Comparison of ENCODE assay signal across 35 cellular contexts in the genomic region with DNA sequence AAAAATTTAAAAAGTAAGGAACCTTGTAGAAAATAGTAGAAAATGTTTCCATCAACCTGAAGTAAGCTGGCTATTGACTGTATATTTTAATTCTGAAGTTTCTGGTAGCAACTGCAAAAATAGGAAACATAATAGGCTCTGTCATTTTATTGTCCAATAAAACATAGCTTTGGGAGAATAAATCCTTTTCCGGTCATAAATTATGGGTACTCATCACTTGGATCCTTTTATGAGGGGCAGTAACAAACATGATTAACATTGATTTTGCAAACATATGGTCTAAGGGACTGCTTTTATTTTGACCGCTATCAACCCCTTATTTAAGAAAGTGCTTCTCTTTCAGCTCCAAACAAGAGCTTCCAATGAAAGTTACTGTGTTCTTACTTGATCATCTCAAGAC.
"Had no signal": no experiment of that assay in that cellular context is flagged by ENCODE, and none has a peak within 500 bp of the region (broad histone marks: within the 10 kb centered on the region; RNA-seq: fewer than 3 reads in every experiment).

No MANE protein-coding gene starts in this region.

- H3K4me3 Mint-ChIP-seq: activated B cell treated with CpG ODN at 0.5 μM for 24 hours; activated CD4-positive, alpha-beta memory T cell treated with anti-CD3 and anti-CD28 coated beads, Interleukin-2, amount 10 ng/mL, durations not matched to agents 7 days and 5 days; activated CD4-positive, alpha-beta T cell treated with anti-CD3 and anti-CD28 coated beads, Interleukin-2, amount 10 ng/mL, durations not matched to agents 7 days and 5 days; activated CD8-positive, alpha-beta memory T cell treated with anti-CD3 and anti-CD28 coated beads, Interleukin-2, amount 10 ng/mL, durations not matched to agents 7 days and 5 days; activated CD8-positive, alpha-beta T cell treated with anti-CD3 and anti-CD28 coated beads, Interleukin-2, amount 10 ng/mL, durations not matched to agents 7 days and 5 days; activated naive CD4-positive, alpha-beta T cell treated with anti-CD3 and anti-CD28 coated beads, Interleukin-2, amount 10 ng/mL, durations not matched to agents 7 days and 5 days; activated naive CD4-positive, alpha-beta T cell treated with anti-CD3 and anti-CD28 coated beads, Interleukin-2, amount 50 U/mL, for 24 hours; activated naive CD8-positive, alpha-beta T cell; activated naive CD8-positive, alpha-beta T cell treated with anti-CD3 and anti-CD28 coated beads, Interleukin-2, amount 10 ng/mL, durations not matched to agents 7 days and 5 days; activated naive CD8-positive, alpha-beta T cell treated with anti-CD3 and anti-CD28 coated beads, Interleukin-2, amount 50 U/mL, for 24 hours; activated T-cell treated with anti-CD3 and anti-CD28 coated beads, Interleukin-2, amount 50 U/mL, for 24 hours; brain; central memory CD8-positive, alpha-beta T cell; T-helper 1 cell treated with Interleukin-12 subunit alpha and Interleukin-12 subunit beta and Interleukin-4 antibody, amounts not matched to agents 30 μg/mL and 1 μg/mL, for 36 hours; T-helper 2 cell treated with Interferon-gamma antibody and Interleukin-4, amounts not matched to agents 5 μg/mL and 100 μg/mL, for 36 hours had no signal

- H3K27ac ChIP-seq: ascending aorta, cardiac muscle cell, VCaP had no signal

- H3K27me3 ChIP-seq: ascending aorta, cardiac muscle cell had no signal

- H3K36me3 Mint-ChIP-seq: activated CD8-positive, alpha-beta memory T cell treated with anti-CD3 and anti-CD28 coated beads, Interleukin-2, amount 10 ng/mL, durations not matched to agents 7 days and 5 days; activated naive CD4-positive, alpha-beta T cell treated with anti-CD3 and anti-CD28 coated beads, Interleukin-2, amount 10 ng/mL, durations not matched to agents 7 days and 5 days; activated naive CD4-positive, alpha-beta T cell treated with anti-CD3 and anti-CD28 coated beads, Interleukin-2, amount 50 U/mL, for 24 hours; activated naive CD8-positive, alpha-beta T cell; activated naive CD8-positive, alpha-beta T cell treated with anti-CD3 and anti-CD28 coated beads, Interleukin-2, amount 10 ng/mL, durations not matched to agents 7 days and 5 days; brain had no signal

- H3K36me3 ChIP-seq: ascending aorta, cardiac muscle cell had no signal

- H3K4me1 ChIP-seq: ascending aorta had no signal

- DNase-seq: activated B cell treated with CpG ODN at 0.5 μM for 24 hours; activated CD4-positive, alpha-beta memory T cell treated with anti-CD3 and anti-CD28 coated beads, Interleukin-2, amount 10 ng/mL, durations not matched to agents 7 days and 5 days; activated CD4-positive, alpha-beta T cell treated with anti-CD3 and anti-CD28 coated beads for 4 hours; activated CD4-positive, alpha-beta T cell treated with anti-CD3 and anti-CD28 coated beads, Interleukin-2, amount 10 ng/mL, durations not matched to agents 7 days and 5 days; activated CD4-positive, alpha-beta T cell treated with anti-CD3 and anti-CD28 coated beads, Interleukin-2, amount 50 U/mL, for 48 hours; activated CD4-positive, CD25-positive, alpha-beta regulatory T cell treated with anti-CD3 and anti-CD28 coated beads, Interleukin-2, amount 50 U/mL, for 72 hours; activated CD8-positive, alpha-beta memory T cell treated with anti-CD3 and anti-CD28 coated beads for 24 hours; activated CD8-positive, alpha-beta memory T cell treated with anti-CD3 and anti-CD28 coated beads, Interleukin-2, amount 10 ng/mL, durations not matched to agents 7 days and 5 days; activated CD8-positive, alpha-beta memory T cell treated with anti-CD3 and anti-CD28 coated beads, Interleukin-2, amount 50 U/mL, for 48 hours; activated CD8-positive, alpha-beta T cell treated with anti-CD3 and anti-CD28 coated beads, Interleukin-2, amount 10 ng/mL, durations not matched to agents 7 days and 5 days; activated effector memory CD4-positive, alpha-beta T cell treated with Interleukin-2 at 50 U/mL for 16 hours; activated gamma-delta T cell; activated naive CD4-positive, alpha-beta T cell treated with anti-CD3 and anti-CD28 coated beads, Interleukin-2, amount 10 ng/mL, durations not matched to agents 7 days and 5 days; activated naive CD4-positive, alpha-beta T cell treated with Interleukin-2 at 50 U/mL for 16 hours; activated naive CD8-positive, alpha-beta T cell treated with anti-CD3 and anti-CD28 coated beads, Interleukin-2, amount 10 ng/mL, durations not matched to agents 7 days and 5 days; activated naive CD8-positive, alpha-beta T cell treated with anti-CD3 and anti-CD28 coated beads, Interleukin-2, amount 50 U/mL, for 24 hours; activated T-cell treated with anti-CD3 and anti-CD28 coated beads, Interleukin-2, amount 50 U/mL, for 24 hours; activated T-cell treated with anti-CD3 and anti-CD28 coated beads, Interleukin-2, amount 50 U/mL, for 48 hours; amygdala; anterior cingulate cortex; caudate nucleus; cerebellar nuclear complex; T-helper 1 cell; T-helper 2 cell; T-helper 9 cell had no signal

- H3K4me3 ChIP-seq: ascending aorta, cardiac muscle cell had no signal

- H3K27ac Mint-ChIP-seq: activated B cell treated with CpG ODN at 0.5 μM for 24 hours; activated CD4-positive, alpha-beta memory T cell treated with anti-CD3 and anti-CD28 coated beads, Interleukin-2, amount 10 ng/mL, durations not matched to agents 7 days and 5 days; activated CD4-positive, alpha-beta T cell treated with anti-CD3 and anti-CD28 coated beads, Interleukin-2, amount 10 ng/mL, durations not matched to agents 7 days and 5 days; activated CD8-positive, alpha-beta memory T cell treated with anti-CD3 and anti-CD28 coated beads, Interleukin-2, amount 10 ng/mL, durations not matched to agents 7 days and 5 days; activated CD8-positive, alpha-beta T cell treated with anti-CD3 and anti-CD28 coated beads, Interleukin-2, amount 10 ng/mL, durations not matched to agents 7 days and 5 days; activated naive CD4-positive, alpha-beta T cell treated with anti-CD3 and anti-CD28 coated beads, Interleukin-2, amount 10 ng/mL, durations not matched to agents 7 days and 5 days; activated naive CD4-positive, alpha-beta T cell treated with anti-CD3 and anti-CD28 coated beads, Interleukin-2, amount 50 U/mL, for 24 hours; activated naive CD8-positive, alpha-beta T cell; activated naive CD8-positive, alpha-beta T cell treated with anti-CD3 and anti-CD28 coated beads, Interleukin-2, amount 10 ng/mL, durations not matched to agents 7 days and 5 days; activated naive CD8-positive, alpha-beta T cell treated with anti-CD3 and anti-CD28 coated beads, Interleukin-2, amount 50 U/mL, for 24 hours; activated T-cell treated with anti-CD3 and anti-CD28 coated beads, Interleukin-2, amount 50 U/mL, for 24 hours; activated T-helper 2 cell treated with anti-CD3 and anti-CD28 coated beads, Interferon-gamma antibody, Interleukin-2, Interleukin-4, amounts not matched to agents 10 μg/mL and 5 μg/mL and 100 μg/mL, durations not matched to agents 14 hours and 24 hours and 36 hours; brain; T-helper 1 cell treated with Interleukin-12 subunit alpha and Interleukin-12 subunit beta and Interleukin-4 antibody, amounts not matched to agents 30 μg/mL and 1 μg/mL, for 36 hours; T-helper 2 cell treated with Interferon-gamma antibody and Interleukin-4, amounts not matched to agents 5 μg/mL and 100 μg/mL, for 36 hours had no signal

- ATAC-seq: activated CD8-positive, alpha-beta memory T cell treated with anti-CD3 and anti-CD28 coated beads, Interleukin-2, amount 10 ng/mL, durations not matched to agents 7 days and 5 days; activated CD8-positive, alpha-beta T cell treated with anti-CD3 and anti-CD28 coated beads, Interleukin-2, amount 10 ng/mL, durations not matched to agents 7 days and 5 days; activated naive CD8-positive, alpha-beta T cell treated with anti-CD3 and anti-CD28 coated beads, Interleukin-2, amount 50 U/mL, for 24 hours had no signal

- H3K27me3 Mint-ChIP-seq: activated B cell treated with CpG ODN at 0.5 μM for 24 hours; activated CD4-positive, alpha-beta memory T cell treated with anti-CD3 and anti-CD28 coated beads, Interleukin-2, amount 10 ng/mL, durations not matched to agents 7 days and 5 days; activated CD4-positive, alpha-beta T cell treated with anti-CD3 and anti-CD28 coated beads, Interleukin-2, amount 10 ng/mL, durations not matched to agents 7 days and 5 days; activated CD8-positive, alpha-beta memory T cell treated with anti-CD3 and anti-CD28 coated beads, Interleukin-2, amount 10 ng/mL, durations not matched to agents 7 days and 5 days; activated naive CD4-positive, alpha-beta T cell treated with anti-CD3 and anti-CD28 coated beads, Interleukin-2, amount 10 ng/mL, durations not matched to agents 7 days and 5 days; activated naive CD4-positive, alpha-beta T cell treated with anti-CD3 and anti-CD28 coated beads, Interleukin-2, amount 50 U/mL, for 24 hours; activated naive CD8-positive, alpha-beta T cell treated with anti-CD3 and anti-CD28 coated beads, Interleukin-2, amount 10 ng/mL, durations not matched to agents 7 days and 5 days; activated naive CD8-positive, alpha-beta T cell treated with anti-CD3 and anti-CD28 coated beads, Interleukin-2, amount 50 U/mL, for 24 hours; activated T-cell treated with anti-CD3 and anti-CD28 coated beads, Interleukin-2, amount 50 U/mL, for 24 hours; brain; central memory CD8-positive, alpha-beta T cell had no signal

- H3K4me1 Mint-ChIP-seq: activated B cell treated with CpG ODN at 0.5 μM for 24 hours; activated CD4-positive, alpha-beta memory T cell treated with anti-CD3 and anti-CD28 coated beads, Interleukin-2, amount 10 ng/mL, durations not matched to agents 7 days and 5 days; activated CD4-positive, alpha-beta T cell treated with anti-CD3 and anti-CD28 coated beads, Interleukin-2, amount 10 ng/mL, durations not matched to agents 7 days and 5 days; activated CD8-positive, alpha-beta memory T cell treated with anti-CD3 and anti-CD28 coated beads, Interleukin-2, amount 10 ng/mL, durations not matched to agents 7 days and 5 days; activated naive CD4-positive, alpha-beta T cell treated with anti-CD3 and anti-CD28 coated beads, Interleukin-2, amount 10 ng/mL, durations not matched to agents 7 days and 5 days; activated naive CD4-positive, alpha-beta T cell treated with anti-CD3 and anti-CD28 coated beads, Interleukin-2, amount 50 U/mL, for 24 hours; activated naive CD8-positive, alpha-beta T cell treated with anti-CD3 and anti-CD28 coated beads, Interleukin-2, amount 10 ng/mL, durations not matched to agents 7 days and 5 days; activated naive CD8-positive, alpha-beta T cell treated with anti-CD3 and anti-CD28 coated beads, Interleukin-2, amount 50 U/mL, for 24 hours; central memory CD8-positive, alpha-beta T cell had no signal

- H3K9me3 ChIP-seq: ascending aorta had no signal
